4 cellular contexts compared by ENCODE assay signal in genomic region chr17:47180988-47181387, GRCh38. TPM values are rescaled to one million over a fixed set of nuclear protein-coding genes. Genes with fewer than 3 reads are reported as not detected.
"Had no signal": no experiment of that assay in that cellular context is flagged by ENCODE, and none has a peak within 500 bp of the region (broad histone marks: within the 10 kb centered on the region; RNA-seq: fewer than 3 reads in every experiment).

No MANE protein-coding gene starts in this region.

RNA-seq across cellular contexts. Expression of gene MYL4, which starts 28.2 kb away (rescaled TPM):
- total RNA-seq: naive thymus-derived CD8-positive, alpha-beta T cell; neural crest cell; osteocyte had no signal
- polyA plus RNA-seq: naive thymus-derived CD8-positive, alpha-beta T cell; neural cell had no signal
